In the genomic region with DNA sequence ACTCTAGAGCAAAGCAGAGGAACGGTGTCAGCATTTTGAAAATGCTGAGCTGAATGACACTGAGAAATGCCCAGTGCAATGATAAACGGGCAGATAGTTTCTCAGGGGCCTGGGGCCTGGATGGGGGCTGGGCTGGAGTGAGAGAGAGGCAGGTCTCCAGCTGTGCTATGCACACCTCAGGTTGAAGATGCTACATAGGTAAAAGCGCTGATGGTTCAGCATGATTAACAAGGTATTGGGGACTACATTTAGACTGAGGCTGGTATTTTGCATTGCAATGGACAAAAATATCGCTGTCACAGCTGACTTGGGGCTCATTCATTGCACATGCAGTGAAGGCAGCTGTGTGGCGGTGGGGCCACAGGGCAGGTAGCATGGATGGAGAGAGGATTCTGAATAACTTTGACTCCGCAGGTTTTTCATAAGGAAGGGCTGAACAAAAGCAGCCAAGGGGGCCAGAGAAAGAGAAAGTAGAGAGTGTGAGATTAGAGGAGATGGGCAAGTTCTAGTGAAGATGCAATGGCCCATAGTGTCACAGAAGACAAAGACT, we compare ENCODE assay signal across 21 cellular contexts.
DNase-seq lines count a peak whose midpoint lies in the region; ATAC-seq lines count a peak whose summit lies in the region.
"Had no signal": no experiment of that assay in that cellular context is flagged by ENCODE, and none has a peak within 500 bp of the region (broad histone marks: within the 10 kb centered on the region; RNA-seq: fewer than 3 reads in every experiment).

No MANE protein-coding gene starts in this region.

- H3K27me3 ChIP-seq in aorta (ENCODE audit: control insufficient read depth in 1 of 2, insufficient read depth in 2 of 2, low read length in 1 of 2), result no peaks in the 10 kb centered on the region
- H3K27me3 ChIP-seq: foreskin keratinocyte, thyroid gland had no signal

- H3K4me3 Mint-ChIP-seq in immature natural killer cell, result no peak overlapping the region
- H3K4me3 Mint-ChIP-seq: activated naive CD4-positive, alpha-beta T cell treated with anti-CD3 and anti-CD28 coated beads, Interleukin-2, amount 50 U/mL, for 24 hours; activated T-cell treated with anti-CD3 and anti-CD28 coated beads, Interleukin-2, amount 50 U/mL, for 24 hours; CD4-positive, CD25-positive, alpha-beta regulatory T cell; stimulated activated memory B cell treated with anti-CD40 and anti-IgM and Interleukin-4, amounts not matched to agents 10 μg/mL and 1 μg/mL and 100 μg/mL, for 72 hours had no signal

- H3K9me3 Mint-ChIP-seq in immature natural killer cell, result peaks cover 0 to 4% (median 0%) of the 10 kb centered on the region in 6 donors
- H3K9me3 Mint-ChIP-seq: activated naive CD4-positive, alpha-beta T cell treated with anti-CD3 and anti-CD28 coated beads, Interleukin-2, amount 50 U/mL, for 24 hours; activated T-cell treated with anti-CD3 and anti-CD28 coated beads, Interleukin-2, amount 50 U/mL, for 24 hours; CD4-positive, CD25-positive, alpha-beta regulatory T cell had no signal

- peaks cover 19 to 32% of the 10 kb centered on the region in 2 donors for H3K4me1 Mint-ChIP-seq in immature natural killer cell

- intact Hi-C loops in aorta (cut with DNase I), result no loop called here

- H3K4me3 ChIP-seq in aorta (ENCODE audit: low read length in 2 of 2), result no peak overlapping the region
- H3K4me3 ChIP-seq: A549, thyroid gland had no signal

- DNase-seq in AG20443 (ENCODE audit: low spot score) (peak; percentile 1), immature natural killer cell (no peak), aorta (no peak), GM19240 (ENCODE audit: insufficient read length, low spot score) (no peak), iPS-NIHi11 (ENCODE audit: low spot score) (no peak)
- DNase-seq: activated CD4-positive, alpha-beta T cell treated with anti-CD3 and anti-CD28 coated beads for 48 hours; activated T-cell treated with anti-CD3 and anti-CD28 coated beads, Interleukin-2, amount 50 U/mL, for 24 hours; CD4-positive, CD25-positive, alpha-beta regulatory T cell; foreskin keratinocyte; left cardiac atrium; midbrain; NCI-H187 treated with DMSO at 0.1 percent for 48 hours; NCI-H446 treated with DMSO at 0.1 percent for 48 hours; SW 1271; thyroid gland had no signal

- H3K36me3 ChIP-seq in KOPT-K1 (ENCODE audit: insufficient read depth, low read length) (no peaks in the 10 kb centered on the region), aorta (ENCODE audit: control insufficient read depth in 1 of 2, insufficient read depth in 2 of 2, low read length in 1 of 2) (no peaks in the 10 kb centered on the region)
- H3K36me3 ChIP-seq: thyroid gland had no signal

- peak overlapping the region in 4 of 6 donors; percentile 0 to 82 (median 4) for H3K27ac Mint-ChIP-seq in immature natural killer cell
- H3K27ac Mint-ChIP-seq: activated T-cell treated with anti-CD3 and anti-CD28 coated beads, Interleukin-2, amount 50 U/mL, for 24 hours; CD4-positive, CD25-positive, alpha-beta regulatory T cell; stimulated activated memory B cell treated with anti-CD40 and anti-IgM and Interleukin-4, amounts not matched to agents 10 μg/mL and 1 μg/mL and 100 μg/mL, for 72 hours had no signal

- H3K9me3 ChIP-seq in KOPT-K1 (ENCODE audit: insufficient read depth, low read length, poor library complexity, severe bottlenecking) (peaks cover 7% of the 10 kb centered on the region), aorta (ENCODE audit: control insufficient read depth, low read length) (no peaks in the 10 kb centered on the region)
- H3K9me3 ChIP-seq: A549, thyroid gland had no signal

- ATAC-seq in GM19328 (IDR thresholded peaks at IDR 0.05; ENCODE audit: unreplicated experiment) (peak; percentile 23), HG03108 (IDR thresholded peaks at IDR 0.05; ENCODE audit: unreplicated experiment) (no peak), aorta (ENCODE audit: low FRiP score) (no peak)
- ATAC-seq: A549; foreskin keratinocyte; stimulated activated memory B cell treated with anti-CD40 and anti-IgM and Interleukin-4, amounts not matched to agents 10 μg/mL and 1 μg/mL and 100 μg/mL, for 72 hours had no signal

- WGBS in aorta, 2 donors, result 80 to 81% methylated on average over 6 of the region's 6 CpGs

- H3K4me1 ChIP-seq in aorta (ENCODE audit: control insufficient read depth in 1 of 2, insufficient read depth in 2 of 2, low read length in 2 of 2), result no peaks in the 10 kb centered on the region
- H3K4me1 ChIP-seq: A549, foreskin keratinocyte, thyroid gland had no signal

- H3K36me3 Mint-ChIP-seq in immature natural killer cell, result no peaks in the 10 kb centered on the region
- H3K36me3 Mint-ChIP-seq: activated naive CD4-positive, alpha-beta T cell treated with anti-CD3 and anti-CD28 coated beads, Interleukin-2, amount 50 U/mL, for 24 hours; CD4-positive, CD25-positive, alpha-beta regulatory T cell; stimulated activated memory B cell treated with anti-CD40 and anti-IgM and Interleukin-4, amounts not matched to agents 10 μg/mL and 1 μg/mL and 100 μg/mL, for 72 hours had no signal

- H3K27ac ChIP-seq in KOPT-K1 (ENCODE audit: low read depth, low read length, poor library complexity, severe bottlenecking) (peak overlapping the region; percentile 56), aorta (ENCODE audit: low read depth in 1 of 2, low read length in 2 of 2) (no peak overlapping the region)
- H3K27ac ChIP-seq: A549, foreskin keratinocyte, thyroid gland had no signal

- H3K27me3 Mint-ChIP-seq in immature natural killer cell (ENCODE audit: low read depth in 3 of 3), result peaks cover 0 to 9% (median 6%) of the 10 kb centered on the region in 3 donors
- H3K27me3 Mint-ChIP-seq: stimulated activated memory B cell treated with anti-CD40 and anti-IgM and Interleukin-4, amounts not matched to agents 10 μg/mL and 1 μg/mL and 100 μg/mL, for 72 hours had no signal
